Comparison of ENCODE assay signal across 9 cellular contexts in genomic region chr1:156160000-156160743, GRCh38. TPM values are rescaled to one million over a fixed set of nuclear protein-coding genes. Genes with fewer than 3 reads are reported as not detected.
DNase-seq lines count a peak whose midpoint lies in the region; ATAC-seq and TF ChIP-seq lines count a peak whose summit lies in the region.
"Had no signal": no experiment of that assay in that cellular context is flagged by ENCODE, and none has a peak within 500 bp of the region (broad histone marks: within the 10 kb centered on the region; RNA-seq: fewer than 3 reads in every experiment).

No MANE protein-coding gene starts in this region.

- no peaks in the 10 kb centered on the region for H3K36me3 ChIP-seq in stomach smooth muscle (ENCODE audit: control insufficient read depth in 2 of 2, insufficient read depth in 2 of 2, low read length in 2 of 2)

- DNase-seq in RPMI8226 (peak; percentile 51), kidney tubule cell (ENCODE audit: low spot score) (peak; percentile 77), GM19240 (ENCODE audit: insufficient read length, low spot score) (no peak), kidney glomerular epithelial cell (lab: John Stamatoyannopoulos, UW) (no peak), GM13976 (ENCODE audit: low spot score) (no peak)
- DNase-seq: NCI-H524 had no signal

- peaks cover 12% of the 10 kb centered on the region for H3K27me3 Mint-ChIP-seq in brain

- peaks cover 14% of the 10 kb centered on the region for H3K36me3 Mint-ChIP-seq in brain

- no peaks in the 10 kb centered on the region for H3K9me3 ChIP-seq in stomach smooth muscle (ENCODE audit: control insufficient read depth in 2 of 2, low read length in 2 of 2)

- TF ChIP-seq CTCF in brain (conservative IDR thresholded peaks at IDR 0.05) (no peak), GM13976 (IDR thresholded peaks at IDR 0.05; ENCODE audit: borderline replicate concordance, control extremely low read depth, extremely low read depth, insufficient read depth, missing control alignments) (no peak)

- in situ Hi-C loops in GM13976 (cut with MboI; ENCODE audit: low sequenced_read_pairs, unreplicated experiment): no loop called here

- peak overlapping the region; percentile 31 for H3K27ac ChIP-seq in stomach smooth muscle (ENCODE audit: low read length)

- no peaks in the 10 kb centered on the region for H3K27me3 ChIP-seq in stomach smooth muscle (ENCODE audit: control insufficient read depth in 1 of 2, insufficient read depth in 2 of 2, low read length in 2 of 2)

- peak overlapping the region in 4 of 5 experiments; percentile 35 to 94 (median 68) for H3K27ac Mint-ChIP-seq in brain

- peaks cover 23% of the 10 kb centered on the region for H3K4me1 Mint-ChIP-seq in brain

- peak overlapping the region; percentile 68 to 71 for H3K4me3 ChIP-seq in stomach smooth muscle (ENCODE audit: low read length in 2 of 2)

- no peak for ATAC-seq in activated CD4-positive, CD25-positive, alpha-beta regulatory T cell treated with anti-CD3 and anti-CD28 coated beads, Interleukin-2, amount 50 U/mL, for 24 hours

- peak overlapping the region; percentile 69 to 83 (median 76) for H3K4me3 Mint-ChIP-seq in brain

- H3K9me3 Mint-ChIP-seq in brain: peaks cover 0 to 4% (median 0%) of the 10 kb centered on the region in 5 experiments

- H3K9ac ChIP-seq in stomach smooth muscle (ENCODE audit: low read length in 2 of 2): peak overlapping the region; percentile 42 to 47

- H3K4me1 ChIP-seq in stomach smooth muscle (ENCODE audit: control insufficient read depth, insufficient read depth, low read length): peaks cover 14% of the 10 kb centered on the region

RNA-seq across cellular contexts. Expression of gene SEMA4A, which starts 6.8 kb away (rescaled TPM):
- 6.6 TPM for polyA plus RNA-seq in brain (ENCODE audit: insufficient read depth, low read depth, low replicate concordance)

RNA-seq across cellular contexts. Expression of gene SLC25A44, which starts 33.7 kb away (rescaled TPM):
- 30.4 TPM for polyA plus RNA-seq in brain (ENCODE audit: insufficient read depth, low read depth, low replicate concordance)

RNA-seq across cellular contexts. Expression of gene LMNA, which starts 45.7 kb away (rescaled TPM):
- 55.1 TPM for polyA plus RNA-seq in brain (ENCODE audit: insufficient read depth, low read depth, low replicate concordance)

RNA-seq across cellular contexts. Expression of gene PMF1, which starts 52.6 kb away (rescaled TPM):
- polyA plus RNA-seq in brain (ENCODE audit: insufficient read depth, low read depth, low replicate concordance): 108 TPM

Comparison
In these comparisons a context has a peak if more than half of its experiments do, and no peak if none do; other contexts are left out.
1. DNase-seq: peak in RPMI8226 (single experiment) and kidney tubule cell (single experiment); none in GM19240 (single experiment), kidney glomerular epithelial cell (single experiment) and GM13976 (single experiment).